ENCODE assay signal across 13 cellular contexts in genomic region chr14:54709444-54709843, GRCh38.
DNase-seq lines count a peak whose midpoint lies in the region; ATAC-seq and TF ChIP-seq lines count a peak whose summit lies in the region.
"Had no signal": no experiment of that assay in that cellular context is flagged by ENCODE, and none has a peak within 500 bp of the region (broad histone marks: within the 10 kb centered on the region; RNA-seq: fewer than 3 reads in every experiment).

No MANE protein-coding gene starts in this region.

- H3K4me1 Mint-ChIP-seq in activated B cell treated with CpG ODN at 0.5 μM for 24 hours = peaks cover 30% of the 10 kb centered on the region

- H3K27me3 Mint-ChIP-seq in activated B cell treated with CpG ODN at 0.5 μM for 24 hours = no peaks in the 10 kb centered on the region
- H3K27me3 Mint-ChIP-seq: brain had no signal

- no peak overlapping the region for H3K4me3 Mint-ChIP-seq in activated B cell treated with CpG ODN at 0.5 μM for 24 hours
- H3K4me3 Mint-ChIP-seq: brain; CD8-positive, alpha-beta memory T cell; GM23338 had no signal

- no peaks in the 10 kb centered on the region for H3K36me3 Mint-ChIP-seq in activated B cell treated with CpG ODN at 0.5 μM for 24 hours (ENCODE audit: low read depth)
- H3K36me3 Mint-ChIP-seq: CD8-positive, alpha-beta memory T cell had no signal

- intact Hi-C loops in activated B cell treated with CpG ODN at 0.5 μM for 24 hours (cut with micrococcal nuclease) = no loop called here

- H3K27ac Mint-ChIP-seq in activated B cell treated with CpG ODN at 0.5 μM for 24 hours = no peak overlapping the region
- H3K27ac Mint-ChIP-seq: brain; CD8-positive, alpha-beta memory T cell; GM23338 had no signal

- CTCF ChIA-PET in GM10248 (lab: Yijun Ruan, JAX) = interaction anchor here (1.8 to 6.0 kb wide), 3 partner anchors 12 to 64 kb away, joined by 6 to 53 read pairs (median 16); no protein-coding TSS in a partner anchor
- CTCF ChIA-PET in activated B cell treated with CpG ODN at 0.5 μM for 24 hours (lab: Charles Lee) = no interaction called here

- TF ChIP-seq CTCF in GM10248 (IDR thresholded peaks at IDR 0.05; ENCODE audit: control extremely low read depth, extremely low read depth, low read depth, missing control alignments) (no peak), activated B cell treated with CpG ODN at 0.5 μM for 24 hours (IDR thresholded peaks at IDR 0.05) (no peak)

- H3K9me3 Mint-ChIP-seq in activated B cell treated with CpG ODN at 0.5 μM for 24 hours = peaks cover 3% of the 10 kb centered on the region
- H3K9me3 Mint-ChIP-seq: brain; CD8-positive, alpha-beta memory T cell; GM23338 had no signal

- POLR2A ChIA-PET in GM10248 (lab: Yijun Ruan, JAX) (no interaction called here), activated B cell treated with CpG ODN at 0.5 μM for 24 hours (lab: Charles Lee) (no interaction called here)

- DNase-seq in GM10248 (ENCODE audit: extremely low spot score) (peak; percentile 53), activated B cell treated with CpG ODN at 0.5 μM for 24 hours (no peak), SHP77 (lab: John Stamatoyannopoulos, UW) (no peak), D341Med (ENCODE audit: low spot score) (no peak), KG1 (lab: John Stamatoyannopoulos, UW) (no peak), COLO829 (ENCODE audit: low spot score) (no peak)
- DNase-seq: CD8-positive, alpha-beta memory T cell; mesendoderm; stimulated activated naive CD4-positive, alpha-beta T cell treated with Interleukin-2 at 50 U/mL for 16 hours had no signal

- ATAC-seq in GM19043 (IDR thresholded peaks at IDR 0.05; ENCODE audit: low read depth, unreplicated experiment) (peak; percentile 79), HG02852 (IDR thresholded peaks at IDR 0.05; ENCODE audit: unreplicated experiment) (peak; percentile 94), activated B cell treated with CpG ODN at 0.5 μM for 24 hours (ENCODE audit: low read depth) (peak; percentile 58)
- ATAC-seq: GM23338 had no signal
